Comparison of ENCODE assay signal across 8 cellular contexts in the genomic region with DNA sequence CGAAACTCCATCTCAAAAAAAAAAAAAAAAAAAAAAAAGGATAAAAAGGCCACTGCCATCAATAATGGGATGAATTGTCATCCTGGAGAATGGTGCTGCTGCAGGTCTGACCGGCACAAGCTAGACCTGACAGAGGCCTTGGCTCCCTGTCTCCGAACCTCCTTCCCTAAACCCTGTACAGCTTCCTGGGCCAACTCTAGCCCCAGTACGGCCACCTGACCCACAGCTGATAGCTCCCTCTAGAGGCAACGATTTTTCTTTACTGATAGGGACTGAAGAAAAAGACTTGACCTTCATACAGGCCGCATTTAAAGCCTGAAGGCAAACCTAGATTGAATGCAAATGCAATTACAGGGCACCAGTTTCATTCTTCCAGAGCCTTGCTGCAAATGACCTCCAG. TPM values are rescaled to one million over a fixed set of nuclear protein-coding genes. Genes with fewer than 3 reads are reported as not detected.
A peak's percentile ranks its signal among the peaks of the same experiment; 100 is the strongest.
DNase-seq lines count a peak whose midpoint lies in the region; ATAC-seq and TF ChIP-seq lines count a peak whose summit lies in the region.

No MANE protein-coding gene starts in this region.

- no TSS peak for BruUV-seq in OCI-LY7 (replicated peaks; lab: Mats Ljungman, UMichigan)

- no peak overlapping the region for H2BK5ac ChIP-seq in trophoblast cell (ENCODE audit: low read depth, low read length, poor library complexity)

- H3K4me2 ChIP-seq in OCI-LY7 (ENCODE audit: low read length) (no peak overlapping the region), fibroblast of lung (ENCODE audit: extremely low read depth, insufficient read depth, low read length) (no peak overlapping the region), trophoblast cell (ENCODE audit: low read length) (no peak overlapping the region)

- H4K8ac ChIP-seq in trophoblast cell (ENCODE audit: low read depth, low read length) = no peak overlapping the region

- H3K36me3 ChIP-seq in OCI-LY7 (ENCODE audit: insufficient read depth, low read length) (peaks cover 47% of the 10 kb centered on the region), fibroblast of lung (ENCODE audit: control insufficient read depth, insufficient read depth, low read length) (peaks cover 21% of the 10 kb centered on the region), trophoblast cell (ENCODE audit: control insufficient read depth in 1 of 2, insufficient read depth in 2 of 2, low read length in 2 of 2) (peaks cover 23 to 32% of the 10 kb centered on the region in 2 experiments)

- intact Hi-C loops in activated CD8-positive, alpha-beta T cell treated with anti-CD3 and anti-CD28 coated beads for 36 hours (cut with micrococcal nuclease) = no loop called here
- intact Hi-C loops in OCI-LY7 (cut with micrococcal nuclease; ENCODE audit: unreplicated experiment) = loop anchor here (5.0 kb wide), 1 partner anchor 36 kb away; no protein-coding TSS in a partner anchor
- intact Hi-C loops in activated CD4-positive, alpha-beta T cell treated with anti-CD3 and anti-CD28 coated beads, Interleukin-2, amount 10 ng/mL, durations not matched to agents 24 days and 14 days (cut with micrococcal nuclease) = no loop called here

- H3K9me3 ChIP-seq in OCI-LY7 (ENCODE audit: low read length) = no peaks in the 10 kb centered on the region
- H3K9me3 ChIP-seq in fibroblast of lung (ENCODE audit: control insufficient read depth, insufficient read depth, low read depth, low read length) = no peaks in the 10 kb centered on the region
- H3K9me3 ChIP-seq in trophoblast cell (ENCODE audit: insufficient read depth, low read depth, low read length) = no peaks in the 10 kb centered on the region

- H3K4me3 Mint-ChIP-seq in activated CD8-positive, alpha-beta T cell treated with anti-CD3 and anti-CD28 coated beads for 36 hours = no peak overlapping the region
- H3K4me3 Mint-ChIP-seq in activated CD8-positive, alpha-beta T cell treated with anti-CD3 and anti-CD28 coated beads, Interleukin-2, amount 10 ng/mL, durations not matched to agents 7 days and 5 days = no peak overlapping the region
- H3K4me3 Mint-ChIP-seq in activated CD4-positive, alpha-beta T cell treated with anti-CD3 and anti-CD28 coated beads, Interleukin-2, amount 10 ng/mL, durations not matched to agents 24 days and 14 days = no peak overlapping the region

- H2AK5ac ChIP-seq in trophoblast cell (ENCODE audit: low read length) = no peak overlapping the region

- H3K27me3 ChIP-seq in fibroblast of lung (ENCODE audit: control insufficient read depth, insufficient read depth, low read length) (no peaks in the 10 kb centered on the region), trophoblast cell (ENCODE audit: insufficient read depth, low read length) (no peaks in the 10 kb centered on the region)

- H3K23ac ChIP-seq in trophoblast cell (ENCODE audit: low read length) = no peak overlapping the region

- H3K79me2 ChIP-seq in OCI-LY7 (ENCODE audit: insufficient read depth, low read depth, low read length) (no peaks in the 10 kb centered on the region), fibroblast of lung (ENCODE audit: control insufficient read depth, insufficient read depth, low read length) (no peaks in the 10 kb centered on the region), trophoblast cell (ENCODE audit: control insufficient read depth, insufficient read depth, low read length, poor library complexity) (no peaks in the 10 kb centered on the region)

- no peaks in the 10 kb centered on the region for H4K20me1 ChIP-seq in OCI-LY7 (ENCODE audit: insufficient read depth, low read length)
- H4K20me1 ChIP-seq in fibroblast of lung (ENCODE audit: control insufficient read depth, extremely low read depth, insufficient read depth, low read length) = no peaks in the 10 kb centered on the region

- peaks cover 18% of the 10 kb centered on the region for H3K36me3 Mint-ChIP-seq in activated CD8-positive, alpha-beta T cell treated with anti-CD3 and anti-CD28 coated beads for 36 hours (ENCODE audit: low read depth)
- H3K36me3 Mint-ChIP-seq in activated CD8-positive, alpha-beta T cell treated with anti-CD3 and anti-CD28 coated beads, Interleukin-2, amount 10 ng/mL, durations not matched to agents 7 days and 5 days (ENCODE audit: low read depth) = peaks cover 29% of the 10 kb centered on the region
- peaks cover 36% of the 10 kb centered on the region for H3K36me3 Mint-ChIP-seq in activated CD4-positive, alpha-beta T cell treated with anti-CD3 and anti-CD28 coated beads, Interleukin-2, amount 10 ng/mL, durations not matched to agents 24 days and 14 days (ENCODE audit: low read depth)

- no peak overlapping the region for H2BK12ac ChIP-seq in trophoblast cell (ENCODE audit: low read length)

- H3K14ac ChIP-seq in trophoblast cell (ENCODE audit: low read length) = no peak overlapping the region

- H4K12ac ChIP-seq in trophoblast cell (ENCODE audit: low read depth, low read length) = no peak overlapping the region

- H2AFZ ChIP-seq in OCI-LY7 (ENCODE audit: low read length) (no peak overlapping the region), fibroblast of lung (ENCODE audit: low read length) (no peak overlapping the region), trophoblast cell (ENCODE audit: insufficient read depth, low read length, poor library complexity) (no peak overlapping the region)

- H4K91ac ChIP-seq in trophoblast cell (ENCODE audit: low read depth, low read length) = no peak overlapping the region

- POLR2A ChIA-PET in activated CD8-positive, alpha-beta T cell treated with anti-CD3 and anti-CD28 coated beads for 36 hours (lab: Charles Lee) = interaction anchor here (1.3 to 2.0 kb wide), 2 partner anchors 11 to 25 kb away, joined by 3 to 6 read pairs; no protein-coding TSS in a partner anchor
- POLR2A ChIA-PET in activated CD8-positive, alpha-beta T cell treated with anti-CD3 and anti-CD28 coated beads, Interleukin-2, amount 10 ng/mL, durations not matched to agents 7 days and 5 days (lab: Charles Lee) = no interaction called here
- POLR2A ChIA-PET in OCI-LY7 (lab: Charles Lee) = interaction anchor here (0.7 kb wide), 2 partner anchors 29 to 181 kb away, joined by 3 to 7 read pairs; no protein-coding TSS in a partner anchor

- H3K4me3 ChIP-seq in OCI-LY7 (ENCODE audit: low read depth, low read length, poor library complexity, severe bottlenecking) (no peak overlapping the region), fibroblast of lung (replicated peaks in 1 of 4; ENCODE audit: control extremely low read depth in 1 of 4, insufficient read depth in 1 of 4, low read depth in 3 of 4, low read length in 4 of 4) (no peak overlapping the region), trophoblast cell (ENCODE audit: low read depth, low read length) (no peak overlapping the region)

- peak; percentile 43 for TF ChIP-seq CTCF in activated CD8-positive, alpha-beta T cell treated with anti-CD3 and anti-CD28 coated beads for 36 hours (IDR thresholded peaks at IDR 0.05)
- peak; percentile 78 for TF ChIP-seq CTCF in OCI-LY7 (conservative IDR thresholded peaks at IDR 0.05; ENCODE audit: low read length)
- TF ChIP-seq CTCF in fibroblast of lung (conservative IDR thresholded peaks at IDR 0.05 in 1 of 2, IDR thresholded peaks at IDR 0.05 in 1 of 2; ENCODE audit: low read depth in 1 of 2, low read length in 2 of 2) = peak; percentile 44 to 60

- no CpG with 5 or more reads among the region's 6 CpGs for WGBS in trophoblast cell (ENCODE audit: extremely low coverage, insufficient coverage, insufficient read length)

- H3K4me1 Mint-ChIP-seq in activated CD8-positive, alpha-beta T cell treated with anti-CD3 and anti-CD28 coated beads for 36 hours (ENCODE audit: low read depth) = no peaks in the 10 kb centered on the region
- peaks cover 5% of the 10 kb centered on the region for H3K4me1 Mint-ChIP-seq in activated CD8-positive, alpha-beta T cell treated with anti-CD3 and anti-CD28 coated beads, Interleukin-2, amount 10 ng/mL, durations not matched to agents 7 days and 5 days (ENCODE audit: low read depth)
- peaks cover 1% of the 10 kb centered on the region for H3K4me1 Mint-ChIP-seq in activated CD4-positive, alpha-beta T cell treated with anti-CD3 and anti-CD28 coated beads, Interleukin-2, amount 10 ng/mL, durations not matched to agents 24 days and 14 days

- H3K9me2 ChIP-seq in OCI-LY7 (ENCODE audit: insufficient read depth, low read length) = no peaks in the 10 kb centered on the region

- H3K4ac ChIP-seq in trophoblast cell (ENCODE audit: low read depth, low read length) = no peak overlapping the region

- no peaks in the 10 kb centered on the region for H3K9me3 Mint-ChIP-seq in activated CD8-positive, alpha-beta T cell treated with anti-CD3 and anti-CD28 coated beads for 36 hours
- no peaks in the 10 kb centered on the region for H3K9me3 Mint-ChIP-seq in activated CD8-positive, alpha-beta T cell treated with anti-CD3 and anti-CD28 coated beads, Interleukin-2, amount 10 ng/mL, durations not matched to agents 7 days and 5 days (ENCODE audit: insufficient read depth)
- H3K9me3 Mint-ChIP-seq in activated CD4-positive, alpha-beta T cell treated with anti-CD3 and anti-CD28 coated beads, Interleukin-2, amount 10 ng/mL, durations not matched to agents 24 days and 14 days = no peaks in the 10 kb centered on the region

- no peak for ATAC-seq in activated CD8-positive, alpha-beta T cell treated with anti-CD3 and anti-CD28 coated beads for 36 hours
- ATAC-seq in activated CD8-positive, alpha-beta T cell treated with anti-CD3 and anti-CD28 coated beads, Interleukin-2, amount 10 ng/mL, durations not matched to agents 7 days and 5 days = no peak
- no peak for ATAC-seq in GM19452 (IDR thresholded peaks at IDR 0.05; ENCODE audit: unreplicated experiment)
- no peak for ATAC-seq in HG03342 (IDR thresholded peaks at IDR 0.05; ENCODE audit: unreplicated experiment)

- no peak overlapping the region for H2BK120ac ChIP-seq in trophoblast cell (ENCODE audit: insufficient read depth, low read length, poor library complexity)

- H3K27ac ChIP-seq in OCI-LY7 (ENCODE audit: low read depth, low read length, poor library complexity, severe bottlenecking) (no peak overlapping the region), fibroblast of lung (ENCODE audit: insufficient read depth, low read length) (no peak overlapping the region), trophoblast cell (ENCODE audit: low read depth, low read length) (no peak overlapping the region)

- H3K4me1 ChIP-seq in OCI-LY7 (ENCODE audit: insufficient read depth, low read length, poor library complexity, severe bottlenecking) = no peaks in the 10 kb centered on the region
- H3K4me1 ChIP-seq in fibroblast of lung (ENCODE audit: control insufficient read depth, extremely low read depth, insufficient read depth, low read length) = no peaks in the 10 kb centered on the region
- H3K4me1 ChIP-seq in trophoblast cell (ENCODE audit: control insufficient read depth in 1 of 2, insufficient read depth in 2 of 2, low read length in 2 of 2) = peaks cover 19 to 23% of the 10 kb centered on the region in 2 experiments

- H3K79me1 ChIP-seq in trophoblast cell (ENCODE audit: low read length) = peaks cover 14% of the 10 kb centered on the region

- no peak overlapping the region for H3K9ac ChIP-seq in fibroblast of lung (ENCODE audit: insufficient read depth, low read length)
- H3K9ac ChIP-seq in trophoblast cell (ENCODE audit: low read length) = no peak overlapping the region

- no peak overlapping the region for H3K27ac Mint-ChIP-seq in activated CD8-positive, alpha-beta T cell treated with anti-CD3 and anti-CD28 coated beads for 36 hours
- H3K27ac Mint-ChIP-seq in activated CD8-positive, alpha-beta T cell treated with anti-CD3 and anti-CD28 coated beads, Interleukin-2, amount 10 ng/mL, durations not matched to agents 7 days and 5 days = no peak overlapping the region
- no peak overlapping the region for H3K27ac Mint-ChIP-seq in activated CD4-positive, alpha-beta T cell treated with anti-CD3 and anti-CD28 coated beads, Interleukin-2, amount 10 ng/mL, durations not matched to agents 24 days and 14 days

- no peak for DNase-seq in activated CD8-positive, alpha-beta T cell treated with anti-CD3 and anti-CD28 coated beads for 36 hours
- DNase-seq in activated CD8-positive, alpha-beta T cell treated with anti-CD3 and anti-CD28 coated beads, Interleukin-2, amount 10 ng/mL, durations not matched to agents 7 days and 5 days = no peak
- peak; percentile 34 for DNase-seq in OCI-LY7 (ENCODE audit: low spot score)
- peak; percentile 36 to 44 for DNase-seq in fibroblast of lung (ENCODE audit: low read depth in 2 of 2)
- peak; percentile 77 to 96 for DNase-seq in trophoblast cell
- DNase-seq in activated CD4-positive, alpha-beta T cell treated with anti-CD3 and anti-CD28 coated beads, Interleukin-2, amount 10 ng/mL, durations not matched to agents 24 days and 14 days = no peak

- CTCF ChIA-PET in activated CD8-positive, alpha-beta T cell treated with anti-CD3 and anti-CD28 coated beads for 36 hours (lab: Charles Lee) = interaction anchor here (1.3 to 4.5 kb wide), 4 partner anchors 15 to 37 kb away, joined by 3 to 20 read pairs (median 5); partner anchors contain the start of gene PLEKHG5
- CTCF ChIA-PET in activated CD8-positive, alpha-beta T cell treated with anti-CD3 and anti-CD28 coated beads, Interleukin-2, amount 10 ng/mL, durations not matched to agents 7 days and 5 days (lab: Charles Lee) = interaction anchor here (0.9 to 3.2 kb wide), 5 partner anchors 12 to 125 kb away, joined by 3 to 16 read pairs (median 13); partner anchors contain the start of genes NOL9, PLEKHG5 and TAS1R1
- CTCF ChIA-PET in OCI-LY7 (lab: Charles Lee; ENCODE audit: unreplicated experiment) = interaction anchor here (0.5 kb wide), 1 partner anchor 396 kb away, joined by 4 read pairs; no protein-coding TSS in a partner anchor

- H3K27me3 Mint-ChIP-seq in activated CD8-positive, alpha-beta T cell treated with anti-CD3 and anti-CD28 coated beads for 36 hours = no peaks in the 10 kb centered on the region
- no peaks in the 10 kb centered on the region for H3K27me3 Mint-ChIP-seq in activated CD8-positive, alpha-beta T cell treated with anti-CD3 and anti-CD28 coated beads, Interleukin-2, amount 10 ng/mL, durations not matched to agents 7 days and 5 days (ENCODE audit: low read depth)
- no peaks in the 10 kb centered on the region for H3K27me3 Mint-ChIP-seq in activated CD4-positive, alpha-beta T cell treated with anti-CD3 and anti-CD28 coated beads, Interleukin-2, amount 10 ng/mL, durations not matched to agents 24 days and 14 days

- no peak overlapping the region for H3K18ac ChIP-seq in trophoblast cell (ENCODE audit: low read length)

RNA-seq across cellular contexts. Expression of gene NOL9, which starts 30.7 kb away (rescaled TPM):
- 10 to 100 TPM; 39.7 to 40.4 TPM for total RNA-seq in activated CD8-positive, alpha-beta T cell treated with anti-CD3 and anti-CD28 coated beads for 36 hours
- total RNA-seq in activated CD8-positive, alpha-beta T cell treated with anti-CD3 and anti-CD28 coated beads, Interleukin-2, amount 10 ng/mL, durations not matched to agents 7 days and 5 days = 10 to 100 TPM; 39.8 to 43.6 TPM
- total RNA-seq in OCI-LY7 (2014; rRNA removed; shearing (Covaris generic)) = 30.7 and 39.1 TPM in 2 replicates
- total RNA-seq in OCI-LY7 (2022) (58.8 and 65.5 TPM in 2 replicates), fibroblast of lung (17.5 and 18.7 TPM in 2 replicates)
- polyA plus RNA-seq in fibroblast of lung = 19.0 and 24.2 TPM in 2 replicates
- 6.7 and 7.7 TPM in 2 replicates for polyA plus RNA-seq in fibroblast of lung (2012)
- 18.0 and 19.0 TPM in 2 replicates for polyA minus RNA-seq in fibroblast of lung (ENCODE audit: low replicate concordance)
- polyA plus RNA-seq in trophoblast cell (2013) = 12.2 and 12.5 TPM in 2 replicates
- 54.7 and 59.2 TPM in 2 replicates for total RNA-seq in activated CD4-positive, alpha-beta T cell treated with anti-CD3 and anti-CD28 coated beads, Interleukin-2, amount 10 ng/mL, durations not matched to agents 24 days and 14 days

RNA-seq across cellular contexts. Expression of gene TAS1R1, which starts 31.5 kb away (rescaled TPM):
- not detected for total RNA-seq in activated CD8-positive, alpha-beta T cell treated with anti-CD3 and anti-CD28 coated beads for 36 hours
- total RNA-seq in activated CD8-positive, alpha-beta T cell treated with anti-CD3 and anti-CD28 coated beads, Interleukin-2, amount 10 ng/mL, durations not matched to agents 7 days and 5 days = not detected
- total RNA-seq in OCI-LY7 (2014; rRNA removed; shearing (Covaris generic)) = not detected in 2 replicates
- total RNA-seq in OCI-LY7 (2022) (0.11 TPM in 1 of 2 replicates, not detected in the other), fibroblast of lung (under 0.01 and 0.17 TPM in 2 replicates)
- 0.05 and 0.10 TPM in 2 replicates for polyA plus RNA-seq in fibroblast of lung
- 0.03 and 0.06 TPM in 2 replicates for polyA plus RNA-seq in fibroblast of lung (2012)
- polyA minus RNA-seq in fibroblast of lung (ENCODE audit: low replicate concordance) = not detected in 2 replicates
- polyA plus RNA-seq in trophoblast cell (2013) = not detected in 2 replicates
- total RNA-seq in activated CD4-positive, alpha-beta T cell treated with anti-CD3 and anti-CD28 coated beads, Interleukin-2, amount 10 ng/mL, durations not matched to agents 24 days and 14 days = not detected in 2 replicates

RNA-seq across cellular contexts. Expression of gene PLEKHG5, which starts 32.1 kb away (rescaled TPM):
- total RNA-seq in activated CD8-positive, alpha-beta T cell treated with anti-CD3 and anti-CD28 coated beads for 36 hours = 1 to 10 TPM; 1.7 to 1.8 TPM
- 1 to 10 TPM; 2.2 to 2.8 TPM for total RNA-seq in activated CD8-positive, alpha-beta T cell treated with anti-CD3 and anti-CD28 coated beads, Interleukin-2, amount 10 ng/mL, durations not matched to agents 7 days and 5 days
- total RNA-seq in OCI-LY7 (2014; rRNA removed; shearing (Covaris generic)) = 0.67 and 1.6 TPM in 2 replicates
- total RNA-seq in OCI-LY7 (2022) = 1.7 and 2.4 TPM in 2 replicates
- total RNA-seq in fibroblast of lung = 1.3 and 3.3 TPM in 2 replicates
- polyA plus RNA-seq in fibroblast of lung = 0.42 and 0.79 TPM in 2 replicates
- 0.98 and 2.2 TPM in 2 replicates for polyA plus RNA-seq in fibroblast of lung (2012)
- 0.56 and 1.6 TPM in 2 replicates for polyA minus RNA-seq in fibroblast of lung (ENCODE audit: low replicate concordance)
- polyA plus RNA-seq in trophoblast cell (2013) = 31.1 and 31.3 TPM in 2 replicates
- 1.3 and 1.9 TPM in 2 replicates for total RNA-seq in activated CD4-positive, alpha-beta T cell treated with anti-CD3 and anti-CD28 coated beads, Interleukin-2, amount 10 ng/mL, durations not matched to agents 24 days and 14 days

RNA-seq across cellular contexts. Expression of gene ZBTB48, which starts 56.2 kb away (rescaled TPM):
- 10 to 100 TPM; 22.4 to 32.1 TPM for total RNA-seq in activated CD8-positive, alpha-beta T cell treated with anti-CD3 and anti-CD28 coated beads for 36 hours
- 10 to 100 TPM; 36.5 to 41.7 TPM for total RNA-seq in activated CD8-positive, alpha-beta T cell treated with anti-CD3 and anti-CD28 coated beads, Interleukin-2, amount 10 ng/mL, durations not matched to agents 7 days and 5 days
- 28.9 and 41.9 TPM in 2 replicates for total RNA-seq in OCI-LY7 (2014; rRNA removed; shearing (Covaris generic))
- total RNA-seq in OCI-LY7 (2022) (51.3 and 58.2 TPM in 2 replicates), fibroblast of lung (15.4 and 16.0 TPM in 2 replicates)
- polyA plus RNA-seq in fibroblast of lung = 4.9 and 5.7 TPM in 2 replicates
- polyA plus RNA-seq in fibroblast of lung (2012) = 11.3 and 12.3 TPM in 2 replicates
- polyA minus RNA-seq in fibroblast of lung (ENCODE audit: low replicate concordance) = 7.1 and 9.1 TPM in 2 replicates
- polyA plus RNA-seq in trophoblast cell (2013) = 11.5 and 14.1 TPM in 2 replicates
- 32.9 and 37.8 TPM in 2 replicates for total RNA-seq in activated CD4-positive, alpha-beta T cell treated with anti-CD3 and anti-CD28 coated beads, Interleukin-2, amount 10 ng/mL, durations not matched to agents 24 days and 14 days

RNA-seq across cellular contexts. Expression of gene TNFRSF25, which starts 57.6 kb away (rescaled TPM):
- total RNA-seq in activated CD8-positive, alpha-beta T cell treated with anti-CD3 and anti-CD28 coated beads for 36 hours = 10 to 100 TPM; 55.8 to 57.8 TPM
- 10 to 100 TPM; 47.7 to 55.8 TPM for total RNA-seq in activated CD8-positive, alpha-beta T cell treated with anti-CD3 and anti-CD28 coated beads, Interleukin-2, amount 10 ng/mL, durations not matched to agents 7 days and 5 days
- 1.7 and 2.8 TPM in 2 replicates for total RNA-seq in OCI-LY7 (2014; rRNA removed; shearing (Covaris generic))
- total RNA-seq in OCI-LY7 (2022) (0.65 and 1.7 TPM in 2 replicates), fibroblast of lung (0.51 and 1.5 TPM in 2 replicates)
- 0.24 and 0.37 TPM in 2 replicates for polyA plus RNA-seq in fibroblast of lung
- 0.19 and 1.0 TPM in 2 replicates for polyA plus RNA-seq in fibroblast of lung (2012)
- polyA minus RNA-seq in fibroblast of lung (ENCODE audit: low replicate concordance) = 0.26 TPM in 1 of 2 replicates, not detected in the other
- 22.6 and 23.0 TPM in 2 replicates for polyA plus RNA-seq in trophoblast cell (2013)
- 139 and 146 TPM in 2 replicates for total RNA-seq in activated CD4-positive, alpha-beta T cell treated with anti-CD3 and anti-CD28 coated beads, Interleukin-2, amount 10 ng/mL, durations not matched to agents 24 days and 14 days

Comparison
In these comparisons a context has a peak if more than half of its experiments do, and no peak if none do; other contexts are left out.
1. DNase-seq: peak in OCI-LY7 (single experiment), fibroblast of lung (2 of 2) and trophoblast cell (2 of 2); none in activated CD8-positive, alpha-beta T cell treated with anti-CD3 and anti-CD28 coated beads for 36 hours (single experiment), activated CD8-positive, alpha-beta T cell treated with anti-CD3 and anti-CD28 coated beads, Interleukin-2, amount 10 ng/mL, durations not matched to agents 7 days and 5 days (single experiment) and activated CD4-positive, alpha-beta T cell treated with anti-CD3 and anti-CD28 coated beads, Interleukin-2, amount 10 ng/mL, durations not matched to agents 24 days and 14 days (single experiment).
2. Peak in every context shown above with its lines, with median percentiles within 50 percentile points of each other: CTCF ChIP-seq.